ENCODE assay signal across 35 cellular contexts in the genomic region with DNA sequence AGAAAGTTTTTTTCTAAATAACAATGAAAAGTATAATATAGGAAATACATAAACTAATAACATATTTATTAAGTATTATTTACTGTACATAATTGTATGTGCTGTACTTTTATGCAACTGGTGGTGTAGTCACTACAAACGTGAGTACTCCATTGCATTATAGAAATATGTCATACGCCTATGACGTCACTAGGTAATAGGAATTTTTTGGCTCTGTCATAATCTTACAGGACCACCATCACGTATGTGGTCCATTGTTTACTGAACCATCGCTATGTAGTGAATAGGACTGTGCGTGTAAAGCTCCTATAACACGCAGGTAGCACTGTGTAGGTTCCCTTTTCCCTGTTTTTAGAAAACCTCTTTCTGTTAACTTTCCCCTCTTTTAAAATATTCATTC.
"Had no signal": no experiment of that assay in that cellular context is flagged by ENCODE, and none has a peak within 500 bp of the region (broad histone marks: within the 10 kb centered on the region; RNA-seq: fewer than 3 reads in every experiment).

No MANE protein-coding gene starts in this region.

- H3K9me3 ChIP-seq: MG63 had no signal

- DNase-seq: Karpas-422, Kasumi-1, MG63, MM.1S, MV-4-11, NCI-H1048, NCI-H1092, NCI-H1092 treated with DMSO at 0.1 percent for 48 hours, NCI-H1105, NCI-H1105 treated with DMSO at 0.1 percent for 48 hours, NCI-H1417, NCI-H1417 treated with DMSO at 0.1 percent for 48 hours, NCI-H1436, NCI-H1436 treated with DMSO at 0.1 percent for 48 hours, NCI-H146, NCI-H1694, NCI-H1694 treated with DMSO at 0.1 percent for 48 hours, NCI-H187, NCI-H187 treated with DMSO at 0.1 percent for 48 hours, NCI-H1930, NCI-H2029, NCI-H2029 treated with DMSO at 0.1 percent for 48 hours, NCI-H2081, NCI-H2081 treated with DMSO at 0.1 percent for 48 hours, NCI-H2107, NCI-H2171, NCI-H2171 treated with DMSO at 0.1 percent for 48 hours, NCI-H2227 treated with DMSO at 0.1 percent for 48 hours, NCI-H226, NCI-H345, NCI-H446, NCI-H446 treated with DMSO at 0.1 percent for 48 hours, NCI-H510A, NCI-H510A treated with DMSO at 0.1 percent for 48 hours, NCI-H524 had no signal

- H3K27me3 ChIP-seq: MG63 had no signal

- H3K36me3 ChIP-seq: MG63 had no signal

- H3K4me3 ChIP-seq: MG63 had no signal
